9 cellular contexts compared by ENCODE assay signal in the genomic region with DNA sequence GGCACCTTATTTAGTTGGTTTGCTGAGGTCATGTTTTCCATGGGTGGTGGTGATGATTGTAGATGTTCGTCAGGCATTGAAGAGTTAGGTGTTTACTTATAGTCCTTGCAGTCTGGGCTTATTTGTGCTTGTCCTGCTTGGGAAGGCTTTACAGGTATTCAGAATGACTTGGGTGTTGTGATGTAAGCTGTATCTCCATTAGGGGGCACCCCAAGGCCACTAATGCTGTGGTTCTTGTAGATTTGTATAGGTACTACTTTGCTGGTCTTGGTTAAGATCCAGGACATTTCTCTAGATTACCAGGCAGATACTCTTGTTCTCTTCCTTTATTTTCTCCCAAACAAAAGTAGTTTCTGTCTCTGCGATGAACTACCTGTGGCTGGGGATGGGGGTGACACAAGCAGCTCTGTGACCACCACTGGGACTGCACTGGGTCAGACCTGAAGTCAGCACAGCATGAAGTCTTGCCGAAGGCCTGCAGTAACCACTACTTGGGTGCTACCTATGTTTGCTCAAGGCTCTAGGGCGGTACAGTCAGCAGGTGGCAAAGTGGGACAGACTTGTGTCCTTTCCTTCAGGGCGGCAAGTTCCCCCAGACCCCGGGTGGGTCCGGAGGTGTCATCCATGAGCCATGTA. TPM values are rescaled to one million over a fixed set of nuclear protein-coding genes. Genes with fewer than 3 reads are reported as not detected.
DNase-seq lines count a peak whose midpoint lies in the region; ATAC-seq and TF ChIP-seq lines count a peak whose summit lies in the region.
"Had no signal": no experiment of that assay in that cellular context is flagged by ENCODE, and none has a peak within 500 bp of the region (broad histone marks: within the 10 kb centered on the region; RNA-seq: fewer than 3 reads in every experiment).

No MANE protein-coding gene starts in this region.

- H2AFZ ChIP-seq in SU-DHL-6 (ENCODE audit: low read depth, low read length, severe bottlenecking): no peak overlapping the region

- H3K27me3 Mint-ChIP-seq in CD14-positive monocyte (ENCODE audit: low read depth in 3 of 3) (peaks cover 7 to 16% (median 14%) of the 10 kb centered on the region in 3 donors), T-helper 17 cell (peaks cover 5% of the 10 kb centered on the region), immature natural killer cell (ENCODE audit: low read depth in 3 of 3) (peaks cover 2 to 15% (median 14%) of the 10 kb centered on the region in 3 donors)

- no peak overlapping the region for H3K9ac ChIP-seq in SU-DHL-6 (ENCODE audit: low read length)

- peak; percentile 58 for TF ChIP-seq CTCF in CD14-positive monocyte (IDR thresholded peaks at IDR 0.05)
- peak; percentile 51 for TF ChIP-seq CTCF in SU-DHL-6 (IDR thresholded peaks at IDR 0.05; ENCODE audit: insufficient read depth, low read length, poor library complexity, severe bottlenecking)

- no peak overlapping the region for H3K27ac ChIP-seq in SU-DHL-6 (ENCODE audit: low read depth, low read length)
- H3K27ac ChIP-seq: thoracic aorta had no signal

- H3K9me3 Mint-ChIP-seq in CD14-positive monocyte (peaks cover 0 to 3% (median 2%) of the 10 kb centered on the region in 7 donors), immature natural killer cell (peaks cover 0 to 4% (median 1%) of the 10 kb centered on the region in 6 donors)

- H3K4me3 ChIP-seq in SU-DHL-6 (ENCODE audit: insufficient read depth, low read length, poor library complexity, severe bottlenecking): no peak overlapping the region
- H3K4me3 ChIP-seq: thoracic aorta had no signal

- H3K36me3 Mint-ChIP-seq in CD14-positive monocyte: peaks cover 0 to 5% of the 10 kb centered on the region in 2 donors
- peaks cover 4% of the 10 kb centered on the region for H3K36me3 Mint-ChIP-seq in T-helper 17 cell (ENCODE audit: low read depth)
- H3K36me3 Mint-ChIP-seq in immature natural killer cell: peaks cover 0 to 15% (median 0%) of the 10 kb centered on the region in 3 donors

- no peaks in the 10 kb centered on the region for H3K79me2 ChIP-seq in SU-DHL-6 (ENCODE audit: insufficient read depth, low read length)

- no peak overlapping the region for H3K4me3 Mint-ChIP-seq in CD14-positive monocyte
- H3K4me3 Mint-ChIP-seq in T-helper 17 cell: no peak overlapping the region
- no peak overlapping the region for H3K4me3 Mint-ChIP-seq in immature natural killer cell

- intact Hi-C loops in CD14-positive monocyte (cut with micrococcal nuclease): no loop called here

- H3F3A ChIP-seq in SU-DHL-6 (ENCODE audit: insufficient read depth): no peaks in the 10 kb centered on the region

- no peaks in the 10 kb centered on the region for H4K20me1 ChIP-seq in SU-DHL-6 (ENCODE audit: low read depth, low read length)

- peaks cover 29% of the 10 kb centered on the region for H3K4me1 Mint-ChIP-seq in CD14-positive monocyte
- H3K4me1 Mint-ChIP-seq in T-helper 17 cell: no peaks in the 10 kb centered on the region
- H3K4me1 Mint-ChIP-seq in immature natural killer cell: no peaks in the 10 kb centered on the region

- no peaks in the 10 kb centered on the region for H3K27me3 ChIP-seq in SU-DHL-6 (ENCODE audit: low read length)

- no peaks in the 10 kb centered on the region for H3K9me2 ChIP-seq in SU-DHL-6 (replicated peaks; ENCODE audit: insufficient read depth, low read length)

- H3K36me3 ChIP-seq in SU-DHL-6 (ENCODE audit: low read length): no peaks in the 10 kb centered on the region
- H3K36me3 ChIP-seq: thoracic aorta had no signal

- H3K9me3 ChIP-seq in SU-DHL-6 (ENCODE audit: insufficient read depth, low read length) (no peaks in the 10 kb centered on the region), T-helper 17 cell (ENCODE audit: control insufficient read depth, low read length, poor library complexity, severe bottlenecking) (no peaks in the 10 kb centered on the region)
- H3K9me3 ChIP-seq: thoracic aorta had no signal

- DNase-seq in CD14-positive monocyte (ENCODE audit: low spot score) (no peak), left kidney (ENCODE audit: low read depth, low spot score) (peak; percentile 54), T-helper 17 cell (no peak), NK-92 (lab: John Stamatoyannopoulos, UW; ENCODE audit: unreplicated experiment) (no peak), immature natural killer cell (no peak)

- no peak overlapping the region for H3K4me2 ChIP-seq in SU-DHL-6 (ENCODE audit: low read depth, low read length, poor library complexity, severe bottlenecking)

- H3K27ac Mint-ChIP-seq in CD14-positive monocyte: no peak overlapping the region
- no peak overlapping the region for H3K27ac Mint-ChIP-seq in T-helper 17 cell
- no peak overlapping the region for H3K27ac Mint-ChIP-seq in immature natural killer cell

- ATAC-seq in GM18907 (IDR thresholded peaks at IDR 0.05; ENCODE audit: unreplicated experiment) (peak; percentile 66), HG03432 (IDR thresholded peaks at IDR 0.05; ENCODE audit: unreplicated experiment) (peak; percentile 56), T-helper 17 cell (no peak)

RNA-seq across cellular contexts. Expression of gene FBXO33, which starts 35.8 kb away (rescaled TPM):
- polyA plus RNA-seq in CD14-positive monocyte: 10 to 100 TPM in 1 of 2 donors, 1 to 10 TPM in 1; 9.0 to 14.1 TPM
- total RNA-seq in T-helper 17 cell: 10 to 100 TPM; 47.8 to 59.1 TPM
- polyA plus RNA-seq in immature natural killer cell: 10 to 100 TPM; 13.4 to 18.2 (median 17.6) TPM
